In the genomic region with DNA sequence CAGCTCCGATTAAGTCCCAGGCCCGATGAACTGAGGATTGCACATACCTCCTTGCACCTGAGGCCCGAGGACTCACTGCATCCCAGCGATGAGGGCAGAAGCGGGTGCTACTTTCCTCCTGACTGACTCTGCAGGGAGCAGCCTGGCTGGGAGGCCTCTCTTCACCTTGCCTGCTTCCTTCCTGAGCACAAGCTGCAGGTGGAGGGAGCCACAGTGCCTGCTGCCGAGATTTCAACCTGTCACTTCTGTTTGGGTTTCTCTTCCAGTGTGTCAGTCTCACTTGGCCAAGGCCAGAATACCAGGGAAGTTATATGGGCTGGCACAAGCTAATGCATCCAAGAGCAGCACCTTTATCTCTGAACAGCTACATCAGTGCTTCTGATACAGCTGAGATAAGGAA, we compare ENCODE assay signal across 27 cellular contexts.
DNase-seq lines count a peak whose midpoint lies in the region; ATAC-seq, FAIRE-seq and TF ChIP-seq lines count a peak whose summit lies in the region.
"Had no signal": no experiment of that assay in that cellular context is flagged by ENCODE, and none has a peak within 500 bp of the region (broad histone marks: within the 10 kb centered on the region; RNA-seq: fewer than 3 reads in every experiment).

No MANE protein-coding gene starts in this region.

- no peak overlapping the region for H2AFZ ChIP-seq in H1 (ENCODE audit: low read length)
- H2AFZ ChIP-seq in SK-N-SH (ENCODE audit: low read depth): no peak overlapping the region

- no peak for TF ChIP-seq CTCF in H1 (IDR thresholded peaks at IDR 0.05; ENCODE audit: control extremely low read depth in 1 of 3, insufficient read depth in 1 of 3, low read depth in 1 of 3, low read length in 3 of 3)
- TF ChIP-seq CTCF in mucosa of descending colon (IDR thresholded peaks at IDR 0.05): no peak
- TF ChIP-seq CTCF in SK-N-SH (IDR thresholded peaks at IDR 0.05): no peak

- 92% methylated on average over 5 of the region's 6 CpGs; no CpG with 5 or more reads in 1 of the 2 experiments for WGBS in H1 (ENCODE audit: extremely low coverage in 1 of 2, insufficient coverage in 1 of 2, insufficient read length in 1 of 2, insufficient replicate concordance in 2 of 2, low coverage in 1 of 2, low lambda C conversion rate in 2 of 2, missing lambda C conversion rate in 1 of 2), 2 experiments
- WGBS in SK-N-SH (ENCODE audit: low lambda C conversion rate): 54% methylated on average over 4 of the region's 6 CpGs

- H3K79me1 ChIP-seq in H1 (ENCODE audit: low read depth, low read length): no peaks in the 10 kb centered on the region

- H3K14ac ChIP-seq in H1 (ENCODE audit: insufficient read length): no peak overlapping the region

- H3K79me2 ChIP-seq in H1 (ENCODE audit: control insufficient read depth in 1 of 2, insufficient read depth in 2 of 2, low read length in 2 of 2) (no peaks in the 10 kb centered on the region), SK-N-SH (ENCODE audit: insufficient read depth) (no peaks in the 10 kb centered on the region)

- H3K27me3 ChIP-seq in H1 (replicated peaks in 1 of 4; ENCODE audit: control insufficient read depth in 3 of 4, extremely low read depth in 1 of 4, insufficient read depth in 3 of 4, low read length in 3 of 4): no peaks in the 10 kb centered on the region
- H3K27me3 ChIP-seq in SK-N-SH (ENCODE audit: insufficient read depth): no peaks in the 10 kb centered on the region
- H3K27me3 ChIP-seq: BE2C; BLaER1 treated with 17β-estradiol and CSF1 and Interleukin-3, amounts not matched to agents 10 nM and 100 nM had no signal

- H2BK20ac ChIP-seq in H1 (ENCODE audit: low read length): no peak overlapping the region

- no peaks in the 10 kb centered on the region for H4K20me1 ChIP-seq in H1 (replicated peaks in 1 of 2; ENCODE audit: control insufficient read depth in 1 of 2, insufficient read depth in 2 of 2, low read length in 2 of 2)
- no peaks in the 10 kb centered on the region for H4K20me1 ChIP-seq in SK-N-SH (ENCODE audit: insufficient read depth)
- H4K20me1 ChIP-seq: BLaER1 treated with 17β-estradiol and CSF1 and Interleukin-3, amounts not matched to agents 10 nM and 100 nM had no signal

- no peak for ATAC-seq in mucosa of descending colon
- no peak for ATAC-seq in naive thymus-derived CD8-positive, alpha-beta T cell
- ATAC-seq: A549 had no signal

- intact Hi-C loops in mucosa of descending colon (cut with DNase I, micrococcal nuclease): no loop called here

- no peak for TF ChIP-seq RAD21 in H1 (IDR thresholded peaks at IDR 0.05 in 1 of 2, conservative IDR thresholded peaks at IDR 0.05 in 1 of 2; ENCODE audit: low read depth in 2 of 2, low read length in 2 of 2)
- no peak for TF ChIP-seq RAD21 in SK-N-SH (IDR thresholded peaks at IDR 0.05; ENCODE audit: low read length)

- no peak overlapping the region for H2BK12ac ChIP-seq in H1 (ENCODE audit: low read depth, low read length)

- H3K27me3 Mint-ChIP-seq in naive thymus-derived CD8-positive, alpha-beta T cell: peaks cover 0 to 11% (median 2%) of the 10 kb centered on the region in 5 donors
- H3K27me3 Mint-ChIP-seq: CD4-positive, alpha-beta T cell had no signal

- H4K8ac ChIP-seq in H1 (ENCODE audit: extremely low read depth, insufficient read depth, low read length): peak overlapping the region; percentile 22; the same call in 1 of the 2 replicates

- no peaks in the 10 kb centered on the region for H3K9me2 ChIP-seq in SK-N-SH

- H3K4me2 ChIP-seq in H1 (ENCODE audit: insufficient read depth in 1 of 2, low read depth in 2 of 2, low read length in 2 of 2) (no peak overlapping the region), SK-N-SH (no peak overlapping the region)
- H3K4me2 ChIP-seq: A549; BLaER1 treated with 17β-estradiol and CSF1 and Interleukin-3, amounts not matched to agents 10 nM and 100 nM had no signal

- H3K4me1 ChIP-seq in H1 (replicated peaks in 1 of 4; ENCODE audit: control insufficient read depth in 3 of 4, insufficient read depth in 4 of 4, low read length in 3 of 4) (peaks cover 1 to 15% (median 9%) of the 10 kb centered on the region in 4 experiments; a peak in 5 of 7 replicates), mucosa of descending colon (ENCODE audit: low read depth) (no peaks in the 10 kb centered on the region), SK-N-SH (ENCODE audit: control insufficient read depth in 1 of 2, insufficient read depth in 2 of 2, low read depth in 1 of 2, low read length in 1 of 2) (no peaks in the 10 kb centered on the region; a peak in 1 of 4 replicates)
- H3K4me1 ChIP-seq: A549, BE2C had no signal

- no peaks in the 10 kb centered on the region for H3K9me3 Mint-ChIP-seq in naive thymus-derived CD8-positive, alpha-beta T cell
- H3K9me3 Mint-ChIP-seq: CD4-positive, alpha-beta T cell had no signal

- no peak overlapping the region for H3K4me3 ChIP-seq in H1 (ENCODE audit: extremely low read depth in 1 of 4, insufficient read depth in 2 of 4, low read depth in 3 of 4, low read length in 4 of 4)
- H3K4me3 ChIP-seq in mucosa of descending colon: no peak overlapping the region
- no peak overlapping the region for H3K4me3 ChIP-seq in SK-N-SH (ENCODE audit: low read depth in 2 of 2, low read length in 1 of 2)
- H3K4me3 ChIP-seq: A549; BLaER1 treated with 17β-estradiol and CSF1 and Interleukin-3, amounts not matched to agents 10 nM and 100 nM had no signal

- H3K23ac ChIP-seq in H1 (ENCODE audit: insufficient read length): no peak overlapping the region

- no peak overlapping the region for H3K27ac ChIP-seq in H1 (ENCODE audit: low read depth, low read length)
- no peak overlapping the region for H3K27ac ChIP-seq in SK-N-SH (ENCODE audit: low read depth in 2 of 2, low read length in 1 of 2)
- H3K27ac ChIP-seq: A549; BLaER1 treated with 17β-estradiol and CSF1 and Interleukin-3, amounts not matched to agents 10 nM and 100 nM had no signal

- no peak for TF ChIP-seq POLR2A in H1 (IDR thresholded peaks at IDR 0.05; ENCODE audit: control extremely low read depth in 1 of 2, low read depth in 2 of 2, low read length in 2 of 2)

- H3K36me3 Mint-ChIP-seq in naive thymus-derived CD8-positive, alpha-beta T cell: no peaks in the 10 kb centered on the region
- H3K36me3 Mint-ChIP-seq: CD14-positive monocyte; CD8-positive, alpha-beta memory T cell had no signal

- H3K27ac Mint-ChIP-seq in naive thymus-derived CD8-positive, alpha-beta T cell: no peak overlapping the region
- H3K27ac Mint-ChIP-seq: CD14-positive monocyte; CD4-positive, alpha-beta T cell; CD8-positive, alpha-beta memory T cell had no signal

- H2BK15ac ChIP-seq in H1 (ENCODE audit: low read length): peak overlapping the region; percentile 63; the same call in 1 of the 2 replicates

- no peak overlapping the region for H3K4me3 Mint-ChIP-seq in naive thymus-derived CD8-positive, alpha-beta T cell
- H3K4me3 Mint-ChIP-seq: CD14-positive monocyte; CD4-positive, alpha-beta T cell; CD8-positive, alpha-beta memory T cell had no signal

- no peaks in the 10 kb centered on the region for H3K23me2 ChIP-seq in H1 (ENCODE audit: low read depth, low read length)

- H3K4ac ChIP-seq in H1 (replicated peaks; ENCODE audit: insufficient read length, low read depth, low read length): no peak overlapping the region

- peak; percentile 24 for DNase-seq in NCI-H510A treated with DMSO at 0.1 percent for 48 hours (lab: John Stamatoyannopoulos, UW)
- no peak for DNase-seq in NCI-H510A (lab: John Stamatoyannopoulos, UW)
- DNase-seq in cerebellar cortex (ENCODE audit: low spot score): peak; percentile 63
- no peak for DNase-seq in H1 (ENCODE audit: low read depth in 1 of 2, low spot score in 2 of 2)
- no peak for DNase-seq in mucosa of descending colon
- DNase-seq in naive thymus-derived CD8-positive, alpha-beta T cell: no peak
- no peak for DNase-seq in SK-N-SH
- DNase-seq: 8988T; ACHN; AML-193; BE2C; CD4-positive, alpha-beta T cell; CD8-positive, alpha-beta memory T cell; DMS 273 treated with DMSO at 0.1 percent for 48 hours; DMS79; EL; GF-D8; GOT3; H7; HCEC 1CT had no signal

- H3K4me1 Mint-ChIP-seq in naive thymus-derived CD8-positive, alpha-beta T cell: no peaks in the 10 kb centered on the region
- H3K4me1 Mint-ChIP-seq: CD14-positive monocyte; CD8-positive, alpha-beta memory T cell had no signal

- no peak overlapping the region for H4K91ac ChIP-seq in H1 (replicated peaks; ENCODE audit: insufficient read length, low read length)

- H3K9me3 ChIP-seq in H1 (ENCODE audit: insufficient read depth in 2 of 2, low read depth in 1 of 2, low read length in 1 of 2): no peaks in the 10 kb centered on the region
- H3K9me3 ChIP-seq in mucosa of descending colon: no peaks in the 10 kb centered on the region
- no peaks in the 10 kb centered on the region for H3K9me3 ChIP-seq in SK-N-SH
- H3K9me3 ChIP-seq: A549; BE2C; BLaER1 treated with 17β-estradiol and CSF1 and Interleukin-3, amounts not matched to agents 10 nM and 100 nM had no signal

- CTCF ChIA-PET in H1 (lab: Charles Lee; ENCODE audit: partially characterized antibody) (interaction anchor here (0.8 to 2.1 kb wide), 2 partner anchors 8 to 127 kb away, joined by 3 to 10 read pairs; no protein-coding TSS in a partner anchor), SK-N-SH (lab: Yijun Ruan, JAX) (no interaction called here)

- TF ChIP-seq EP300 in H1 (IDR thresholded peaks at IDR 0.05; ENCODE audit: borderline replicate concordance in 1 of 2, low read depth in 2 of 2, low read length in 2 of 2) (no peak), SK-N-SH (IDR thresholded peaks at IDR 0.05; ENCODE audit: borderline replicate concordance in 1 of 2, low read depth in 1 of 2, low read length in 1 of 2) (no peak)

- H3K36me3 ChIP-seq in H1 (ENCODE audit: control insufficient read depth in 2 of 4, insufficient read depth in 4 of 4, low read length in 3 of 4) (no peaks in the 10 kb centered on the region), mucosa of descending colon (ENCODE audit: low read depth) (no peaks in the 10 kb centered on the region), SK-N-SH (replicated peaks in 1 of 2; ENCODE audit: control insufficient read depth in 1 of 2, insufficient read depth in 2 of 2, low read length in 1 of 2) (no peaks in the 10 kb centered on the region)
- H3K36me3 ChIP-seq: BE2C; BLaER1 treated with 17β-estradiol and CSF1 and Interleukin-3, amounts not matched to agents 10 nM and 100 nM had no signal

- POLR2A ChIA-PET in H1 (lab: Charles Lee; ENCODE audit: partially characterized antibody) (interaction anchor here (0.6 kb wide), 1 partner anchor 167 kb away, joined by 3 read pairs; no protein-coding TSS in a partner anchor), SK-N-SH (lab: Yijun Ruan, JAX) (no interaction called here)
- POLR2A ChIA-PET in naive thymus-derived CD8-positive, alpha-beta T cell (lab: Charles Lee): no interaction called here

- H2BK120ac ChIP-seq in H1 (replicated peaks; ENCODE audit: low read depth, low read length): no peak overlapping the region

- no peak overlapping the region for H4K5ac ChIP-seq in H1 (ENCODE audit: insufficient read length, low read depth, low read length)

- no peak for FAIRE-seq in H1 (lab: Jason Lieb, UNC)
- FAIRE-seq: A549, D721Med, GM12891, GM18507, GM19239 had no signal

- no peak overlapping the region for H3K56ac ChIP-seq in H1 (replicated peaks; ENCODE audit: insufficient read length, low read depth, low read length)

- no peak overlapping the region for H2BK5ac ChIP-seq in H1 (ENCODE audit: low read depth, low read length)

- no peak overlapping the region for H2AK5ac ChIP-seq in H1 (ENCODE audit: low read depth, low read length)

- H3K18ac ChIP-seq in H1 (ENCODE audit: extremely low read depth, low read length): no peak overlapping the region

- H3F3A ChIP-seq in SK-N-SH (replicated peaks; ENCODE audit: insufficient read depth): no peaks in the 10 kb centered on the region

- no peak overlapping the region for H3K9ac ChIP-seq in H1 (replicated peaks in 1 of 4; ENCODE audit: extremely low read depth in 1 of 4, low read depth in 3 of 4, low read length in 3 of 4)
- no peak overlapping the region for H3K9ac ChIP-seq in SK-N-SH
- H3K9ac ChIP-seq: BLaER1 treated with 17β-estradiol and CSF1 and Interleukin-3, amounts not matched to agents 10 nM and 100 nM had no signal

Comparison
In these comparisons a context has a peak if more than half of its experiments do, and no peak if none do; other contexts are left out.
1. DNase-seq: peak in NCI-H510A treated with DMSO at 0.1 percent for 48 hours (single experiment) and cerebellar cortex (single experiment); none in NCI-H510A (single experiment), H1 (0 of 2), mucosa of descending colon (0 of 3), naive thymus-derived CD8-positive, alpha-beta T cell (0 of 10) and SK-N-SH (single experiment).